In the genomic region with DNA sequence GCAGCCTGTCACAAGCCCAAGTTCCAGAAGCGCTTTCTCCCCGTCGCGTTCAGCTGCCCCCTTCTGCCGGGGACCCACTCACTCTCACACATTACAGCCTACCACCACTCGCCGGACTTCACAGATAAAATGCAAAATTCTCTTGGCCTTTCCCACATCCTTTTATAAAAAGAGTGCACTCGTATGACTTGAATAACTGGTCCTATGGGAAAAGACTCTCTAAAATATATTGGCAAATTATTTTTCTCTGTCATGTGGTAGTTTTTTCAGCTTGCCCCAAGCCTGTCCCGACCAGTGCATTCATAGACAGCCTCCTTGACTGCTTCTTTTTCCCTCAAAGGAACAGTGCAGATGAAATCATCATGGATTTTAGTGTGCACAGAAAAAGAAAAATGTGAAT, we compare ENCODE assay signal across 13 cellular contexts. TPM values are rescaled to one million over a fixed set of nuclear protein-coding genes. Genes with fewer than 3 reads are reported as not detected.
A peak's percentile ranks its signal among the peaks of the same experiment; 100 is the strongest.
DNase-seq lines count a peak whose midpoint lies in the region; ATAC-seq, FAIRE-seq and TF ChIP-seq lines count a peak whose summit lies in the region.
"Had no signal": no experiment of that assay in that cellular context is flagged by ENCODE, and none has a peak within 500 bp of the region (broad histone marks: within the 10 kb centered on the region; RNA-seq: fewer than 3 reads in every experiment).

No MANE protein-coding gene starts in this region.

- ATAC-seq in heart right ventricle (no peak), right cardiac atrium (no peak), upper lobe of right lung (no peak)
- ATAC-seq: activated CD8-positive, alpha-beta T cell treated with anti-CD3 and anti-CD28 coated beads, Interleukin-2, amount 10 ng/mL, durations not matched to agents 7 days and 5 days had no signal

- TF ChIP-seq CTCF in heart right ventricle (IDR thresholded peaks at IDR 0.05) (no peak), endothelial cell of umbilical vein (IDR thresholded peaks at IDR 0.05; ENCODE audit: extremely low read depth in 1 of 2, insufficient read depth in 1 of 2, low read depth in 1 of 2, low read length in 2 of 2) (no peak), upper lobe of right lung (IDR thresholded peaks at IDR 0.05) (no peak)

- H3K9me3 ChIP-seq in heart right ventricle: no peaks in the 10 kb centered on the region
- no peaks in the 10 kb centered on the region for H3K9me3 ChIP-seq in right cardiac atrium (ENCODE audit: control insufficient read depth, low read length)
- no peaks in the 10 kb centered on the region for H3K9me3 ChIP-seq in endothelial cell of umbilical vein (replicated peaks; ENCODE audit: control insufficient read depth, insufficient read depth, low read length)
- no peaks in the 10 kb centered on the region for H3K9me3 ChIP-seq in mesodermal cell (ENCODE audit: control insufficient read depth, low read length)
- no peaks in the 10 kb centered on the region for H3K9me3 ChIP-seq in upper lobe of right lung
- H3K9me3 ChIP-seq: spleen had no signal

- H3K4me3 ChIP-seq in heart right ventricle (peak overlapping the region in 6 of 10 donors; percentile 19 to 64 (median 49)), right cardiac atrium (ENCODE audit: low read length) (no peak overlapping the region), endothelial cell of umbilical vein (replicated peaks in 1 of 3; ENCODE audit: insufficient read depth in 1 of 3, low read depth in 1 of 3, low read length in 3 of 3) (peak overlapping the region in 2 of 3 experiments; percentile 19 to 63), mesodermal cell (ENCODE audit: extremely low read depth, insufficient read depth, low read length, poor library complexity, severe bottlenecking) (peak overlapping the region; percentile 18), upper lobe of right lung (peak overlapping the region; percentile 30)
- H3K4me3 ChIP-seq: spleen had no signal

- H4K20me1 ChIP-seq in endothelial cell of umbilical vein (replicated peaks; ENCODE audit: control insufficient read depth, extremely low read depth, insufficient read depth, low read length): no peaks in the 10 kb centered on the region

- WGBS in heart right ventricle, 2 donors: 38 to 54% methylated on average over 9 of the region's 9 CpGs
- 31% methylated on average over 9 of the region's 9 CpGs for WGBS in right cardiac atrium
- 3% methylated on average over 5 of the region's 9 CpGs; no CpG with 5 or more reads in 1 of the 2 experiments for WGBS in mesodermal cell (ENCODE audit: insufficient coverage in 2 of 2), 2 experiments

- peaks cover 38% of the 10 kb centered on the region for H3K79me2 ChIP-seq in endothelial cell of umbilical vein (ENCODE audit: control insufficient read depth, insufficient read depth, low read length)

- intact Hi-C loops in heart right ventricle (cut with DNase I): loop anchor here in 4 of 10 donors (5.0 to 10.0 kb wide), 5 partner anchors 649 to 1377 kb away; no protein-coding TSS in a partner anchor
- intact Hi-C loops in right cardiac atrium (cut with DNase I): loop anchor here in 1 of 4 donors (10.0 kb wide), 1 partner anchor 697 kb away; no protein-coding TSS in a partner anchor
- intact Hi-C loops in endothelial cell of umbilical vein (cut with micrococcal nuclease): loop anchor here (10.0 kb wide), 2 partner anchors 1567 to 1757 kb away; a partner anchor contains a TSS
- intact Hi-C loops in upper lobe of right lung (cut with DNase I): no loop called here

- no peak for TF ChIP-seq POLR2A in endothelial cell of umbilical vein (IDR thresholded peaks at IDR 0.05; ENCODE audit: low read depth, low read length)

- peak overlapping the region; percentile 77 for H3K4me2 ChIP-seq in endothelial cell of umbilical vein (ENCODE audit: insufficient read depth, low read length)

- peak overlapping the region; percentile 97 for H3K9ac ChIP-seq in endothelial cell of umbilical vein (replicated peaks; ENCODE audit: extremely low read depth, insufficient read depth, low read length)

- H3K4me1 ChIP-seq in heart right ventricle (peaks cover 0 to 36% (median 12%) of the 10 kb centered on the region in 9 donors), right cardiac atrium (ENCODE audit: control insufficient read depth, insufficient read depth, low read length) (peaks cover 4% of the 10 kb centered on the region), endothelial cell of umbilical vein (ENCODE audit: control insufficient read depth, extremely low read depth, insufficient read depth, low read length) (peaks cover 41% of the 10 kb centered on the region), mesodermal cell (ENCODE audit: control insufficient read depth, insufficient read depth, low read length, poor library complexity, severe bottlenecking) (peaks cover 34% of the 10 kb centered on the region), upper lobe of right lung (peaks cover 9% of the 10 kb centered on the region)

- POLR2A ChIA-PET in endothelial cell of umbilical vein (lab: Charles Lee): no interaction called here

- CTCF ChIA-PET in endothelial cell of umbilical vein (lab: Charles Lee): interaction anchor here (2.2 to 5.9 kb wide), 2 partner anchors 10 to 699 kb away, joined by 11 to 87 read pairs; no protein-coding TSS in a partner anchor

- H3K9me1 ChIP-seq in endothelial cell of umbilical vein (replicated peaks; ENCODE audit: control insufficient read depth, extremely low read depth, insufficient read depth, low read length): no peaks in the 10 kb centered on the region

- no peaks in the 10 kb centered on the region for H3K36me3 ChIP-seq in heart right ventricle
- no peaks in the 10 kb centered on the region for H3K36me3 ChIP-seq in endothelial cell of umbilical vein (ENCODE audit: control insufficient read depth in 2 of 2, extremely low read depth in 1 of 2, insufficient read depth in 2 of 2, low read length in 2 of 2)
- no peaks in the 10 kb centered on the region for H3K36me3 ChIP-seq in mesodermal cell (ENCODE audit: control insufficient read depth, insufficient read depth, low read length)
- no peaks in the 10 kb centered on the region for H3K36me3 ChIP-seq in upper lobe of right lung
- H3K36me3 ChIP-seq: spleen had no signal

- DNase-seq in heart right ventricle (no peak), right cardiac atrium (no peak), endothelial cell of umbilical vein (ENCODE audit: low read depth, low spot score) (no peak), upper lobe of right lung (no peak), NCI-H128 (lab: John Stamatoyannopoulos, UW; ENCODE audit: unreplicated experiment) (no peak), T-helper 2 cell (no peak)
- no peak for DNase-seq in activated CD8-positive, alpha-beta memory T cell treated with anti-CD3 and anti-CD28 coated beads, Interleukin-2, amount 50 U/mL, for 48 hours
- DNase-seq: activated CD8-positive, alpha-beta T cell treated with anti-CD3 and anti-CD28 coated beads, Interleukin-2, amount 10 ng/mL, durations not matched to agents 7 days and 5 days; dermis blood vessel endothelial cell; head of caudate nucleus; spleen had no signal

- FAIRE-seq in endothelial cell of umbilical vein (lab: Jason Lieb, UNC): no peak

- dilution Hi-C loops in endothelial cell of umbilical vein (cut with MboI; ENCODE audit: extremely low pct_ligation_motif_present, low sequenced_read_pairs): no loop called here

- peak overlapping the region in 6 of 10 donors; percentile 28 to 83 (median 64) for H3K27ac ChIP-seq in heart right ventricle
- H3K27ac ChIP-seq in right cardiac atrium (ENCODE audit: low read length): no peak overlapping the region
- peak overlapping the region; percentile 61 for H3K27ac ChIP-seq in endothelial cell of umbilical vein (ENCODE audit: insufficient read depth, low read depth, low read length)
- H3K27ac ChIP-seq in mesodermal cell (ENCODE audit: low read depth, low read length, severe bottlenecking): no peak overlapping the region
- H3K27ac ChIP-seq in upper lobe of right lung: peak overlapping the region; percentile 61
- H3K27ac ChIP-seq: spleen had no signal

- H2AFZ ChIP-seq in endothelial cell of umbilical vein (ENCODE audit: low read depth, low read length): peak overlapping the region; percentile 6

- BruUV-seq in endothelial cell of umbilical vein (replicated peaks; lab: Mats Ljungman, UMichigan): no TSS peak

- peaks cover 0 to 17% (median 0%) of the 10 kb centered on the region in 7 donors for H3K27me3 ChIP-seq in heart right ventricle
- H3K27me3 ChIP-seq in right cardiac atrium (ENCODE audit: control insufficient read depth, insufficient read depth): no peaks in the 10 kb centered on the region
- H3K27me3 ChIP-seq in endothelial cell of umbilical vein (ENCODE audit: control insufficient read depth in 2 of 2, insufficient read depth in 2 of 2, low read length in 2 of 2): no peaks in the 10 kb centered on the region
- H3K27me3 ChIP-seq in upper lobe of right lung: peaks cover 18% of the 10 kb centered on the region

TF ChIP-seq in endothelial cell of umbilical vein, 7 proteins besides CTCF, POLR2A, EP300 and RAD21 (continues in another document):
- TF ChIP-seq FOS (IDR thresholded peaks at IDR 0.05; ENCODE audit: borderline replicate concordance, insufficient read depth, low read length): no peak
- no peak for TF ChIP-seq JUN (IDR thresholded peaks at IDR 0.05; ENCODE audit: borderline replicate concordance, insufficient read depth, insufficient read length, low read depth)
- TF ChIP-seq, protein P1, sequence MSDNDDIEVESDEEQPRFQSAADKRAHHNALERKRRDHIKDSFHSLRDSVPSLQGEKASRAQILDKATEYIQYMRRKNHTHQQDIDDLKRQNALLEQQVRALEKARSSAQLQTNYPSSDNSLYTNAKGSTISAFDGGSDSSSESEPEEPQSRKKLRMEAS (IDR thresholded peaks at IDR 0.05; ENCODE audit: insufficient read depth, insufficient read length): no peak
- TF ChIP-seq EZH2 (IDR thresholded peaks at IDR 0.05; ENCODE audit: borderline replicate concordance, low read depth, low read length, severe bottlenecking): no peak
- no peak for TF ChIP-seq POLR2AphosphoS5 (IDR thresholded peaks at IDR 0.05; ENCODE audit: insufficient read depth, low read depth, low read length)
- TF ChIP-seq MYC (IDR thresholded peaks at IDR 0.05; ENCODE audit: low read depth, low read length): no peak

RNA-seq across cellular contexts. Expression of a gene that starts 1.3 kb away (rescaled TPM):
- 10 to 100 TPM in 1 of 10 donors, 1 to 10 TPM in 8, under 1 TPM in 1; 0.51 to 26.1 (median 4.4) TPM for total RNA-seq in heart right ventricle
- 1 to 10 TPM in 1 of 2 donors, under 1 TPM in 1; 0.41 to 2.7 TPM for polyA plus RNA-seq in heart right ventricle
- 10 to 100 TPM; 21.9 to 66.4 (median 42.7) TPM for total RNA-seq in right cardiac atrium
- 3.3 TPM for polyA plus RNA-seq in right cardiac atrium
- 23.2 and 32.3 TPM in 2 replicates for total RNA-seq in endothelial cell of umbilical vein
- polyA plus RNA-seq in endothelial cell of umbilical vein: 21.4 and 22.9 TPM in 2 replicates
- polyA plus RNA-seq in endothelial cell of umbilical vein (2011; cell fraction: cytosol; rRNA removed): 19.5 and 20.3 TPM in 2 replicates
- 46.6 and 47.7 TPM in 2 replicates for polyA plus RNA-seq in endothelial cell of umbilical vein (2011; cell fraction: nucleus; rRNA removed)
- polyA plus RNA-seq in endothelial cell of umbilical vein (2012): 36.2 and 75.7 TPM in 2 replicates
- 104 and 126 TPM in 2 replicates for polyA minus RNA-seq in endothelial cell of umbilical vein
- polyA minus RNA-seq in endothelial cell of umbilical vein (2011; cell fraction: cytosol; rRNA and poly(A)+ RNA removed): not detected
- polyA minus RNA-seq in endothelial cell of umbilical vein (2011; cell fraction: nucleus; rRNA and poly(A)+ RNA removed): 69.5 and 79.6 TPM in 2 replicates
- 9.5 TPM for polyA plus RNA-seq in mesodermal cell (2013, experiment 1 of 2)
- 6.9 TPM for polyA plus RNA-seq in mesodermal cell (2013, experiment 2 of 2)
- total RNA-seq in upper lobe of right lung: 70.2 TPM
- total RNA-seq: activated CD8-positive, alpha-beta T cell treated with anti-CD3 and anti-CD28 coated beads, Interleukin-2, amount 10 ng/mL, durations not matched to agents 7 days and 5 days; T-helper 2 cell treated with Interferon-gamma antibody and Interleukin-4, amounts not matched to agents 100 ng/mL and 5 ng/mL, for 36 hours had no signal

Comparison
In these comparisons a context has a peak if more than half of its experiments do, and no peak if none do; other contexts are left out.
1. H3K27ac ChIP-seq: peak in heart right ventricle (6 of 10), endothelial cell of umbilical vein (single experiment) and upper lobe of right lung (single experiment); none in right cardiac atrium (single experiment) and mesodermal cell (single experiment).